ENCODE assay signal across 8 cellular contexts in the genomic region with DNA sequence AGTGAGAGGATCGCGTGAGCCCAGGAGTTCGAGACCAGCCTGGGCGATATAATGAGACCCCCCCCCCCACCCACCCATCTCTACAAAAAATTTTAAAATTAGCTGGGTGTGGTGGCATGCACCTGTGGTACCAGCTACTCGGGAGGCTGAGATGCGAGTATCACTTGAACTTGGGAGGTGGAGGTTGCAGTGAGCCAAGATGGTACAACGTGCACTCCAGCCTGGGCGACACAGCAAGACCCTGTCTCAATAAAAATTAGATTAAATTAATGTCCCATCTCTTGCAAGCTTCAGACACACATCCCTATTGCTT. TPM values are rescaled to one million over a fixed set of nuclear protein-coding genes. Genes with fewer than 3 reads are reported as not detected.
DNase-seq lines count a peak whose midpoint lies in the region; ATAC-seq and TF ChIP-seq lines count a peak whose summit lies in the region.

No MANE protein-coding gene starts in this region.

- TF ChIP-seq CTCF in Caco-2 (IDR thresholded peaks at IDR 0.05; ENCODE audit: insufficient read depth in 1 of 2, low read depth in 1 of 2, low read length in 1 of 2, severe bottlenecking in 1 of 2, unreplicated experiment in 1 of 2) (no peak), fibroblast of pulmonary artery (IDR thresholded peaks at IDR 0.05; ENCODE audit: low read length, missing control alignments) (no peak), prostate gland (IDR thresholded peaks at IDR 0.05) (no peak)

- CTCF ChIA-PET in Caco-2 (lab: Charles Lee), result interaction anchor here (0.6 kb wide), 3 partner anchors 13 to 158 kb away, joined by 3 to 4 read pairs (median 3); no protein-coding TSS in a partner anchor

- no peak overlapping the region for H3K27ac ChIP-seq in SJCRH30
- peak overlapping the region; percentile 92 to 93 for H3K27ac ChIP-seq in prostate gland

- peak overlapping the region; percentile 93 for H3K4me3 Mint-ChIP-seq in Caco-2 (ENCODE audit: unreplicated experiment)

- no peaks in the 10 kb centered on the region for H3K27me3 ChIP-seq in Caco-2 (replicated peaks; ENCODE audit: control insufficient read depth, insufficient read depth, low read length)
- H3K27me3 ChIP-seq in SJCRH30, result no peaks in the 10 kb centered on the region
- H3K27me3 ChIP-seq in prostate gland (replicated peaks; ENCODE audit: insufficient read depth), result no peaks in the 10 kb centered on the region

- H3K27ac Mint-ChIP-seq in Caco-2 (ENCODE audit: unreplicated experiment), result peak overlapping the region; percentile 79

- intact Hi-C loops in Caco-2 (cut with micrococcal nuclease; ENCODE audit: unreplicated experiment), result loop anchor here (1.0 kb wide), 2 partner anchors 9 to 52 kb away; no protein-coding TSS in a partner anchor
- intact Hi-C loops in prostate gland (cut with DNase I), result no loop called here

- H3K9me3 ChIP-seq in Caco-2 (no peaks in the 10 kb centered on the region; the same call in 1 of the 2 replicates), SJCRH30 (replicated peaks) (no peaks in the 10 kb centered on the region), prostate gland (no peaks in the 10 kb centered on the region)

- no peaks in the 10 kb centered on the region for H3K27me3 Mint-ChIP-seq in Caco-2 (ENCODE audit: insufficient read depth, unreplicated experiment)

- POLR2A ChIA-PET in Caco-2 (lab: Charles Lee), result interaction anchor here (0.6 kb wide), 1 partner anchor 679 kb away, joined by 6 read pairs; no protein-coding TSS in a partner anchor

- peaks cover 41% of the 10 kb centered on the region for H3K4me1 Mint-ChIP-seq in Caco-2 (ENCODE audit: low read depth, unreplicated experiment)

- H3K4me1 ChIP-seq in Caco-2 (peaks cover 37% of the 10 kb centered on the region), SJCRH30 (no peaks in the 10 kb centered on the region), prostate gland (replicated peaks) (no peaks in the 10 kb centered on the region)

- peaks cover 44% of the 10 kb centered on the region for H3K36me3 Mint-ChIP-seq in Caco-2 (ENCODE audit: insufficient read depth, unreplicated experiment)

- no peak for TF ChIP-seq POLR2A in prostate gland (IDR thresholded peaks at IDR 0.05)

- DNase-seq in Caco-2 (no peak), SJCRH30 (no peak), fibroblast of pulmonary artery (ENCODE audit: low read depth) (no peak), prostate gland (ENCODE audit: low spot score) (no peak), KG1 (lab: John Stamatoyannopoulos, UW) (no peak), NCI-H345 treated with DMSO at 0.1 percent for 48 hours (lab: John Stamatoyannopoulos, UW; ENCODE audit: unreplicated experiment) (no peak)

- ATAC-seq in HG02798 (IDR thresholded peaks at IDR 0.05; ENCODE audit: poor library complexity, unreplicated experiment), result no peak
- no peak for ATAC-seq in HG03457 (IDR thresholded peaks at IDR 0.05; ENCODE audit: unreplicated experiment)

- no TSS peak for BruUV-seq in Caco-2 (replicated peaks; lab: Mats Ljungman, UMichigan)

- H3K36me3 ChIP-seq in Caco-2 (ENCODE audit: control insufficient read depth, insufficient read depth, low read length) (no peaks in the 10 kb centered on the region), SJCRH30 (no peaks in the 10 kb centered on the region; the same call in 1 of the 2 replicates), prostate gland (no peaks in the 10 kb centered on the region)

- WGBS in prostate gland, result 57% methylated on average over 8 of the region's 8 CpGs

- H3K4me3 ChIP-seq in Caco-2 (ENCODE audit: low read depth, low read length) (peak overlapping the region; percentile 94), SJCRH30 (peak overlapping the region; percentile 94), fibroblast of pulmonary artery (replicated peaks; ENCODE audit: low read depth, low read length) (peak overlapping the region; percentile 70), prostate gland (peak overlapping the region; percentile 96)

- no peaks in the 10 kb centered on the region for H3K9me3 Mint-ChIP-seq in Caco-2 (ENCODE audit: unreplicated experiment)

RNA-seq across cellular contexts. Expression of a gene that starts 0.4 kb away (rescaled TPM):
- total RNA-seq in Caco-2 (2022), result 123 and 134 TPM in 2 replicates
- 10.7 and 14.6 TPM in 2 replicates for total RNA-seq in SJCRH30 (2014; rRNA removed; shearing (Covaris generic))
- 10 to 100 TPM; 24.7 to 39.9 TPM for total RNA-seq in prostate gland
